ENCODE assay signal across 8 cellular contexts in the genomic region with DNA sequence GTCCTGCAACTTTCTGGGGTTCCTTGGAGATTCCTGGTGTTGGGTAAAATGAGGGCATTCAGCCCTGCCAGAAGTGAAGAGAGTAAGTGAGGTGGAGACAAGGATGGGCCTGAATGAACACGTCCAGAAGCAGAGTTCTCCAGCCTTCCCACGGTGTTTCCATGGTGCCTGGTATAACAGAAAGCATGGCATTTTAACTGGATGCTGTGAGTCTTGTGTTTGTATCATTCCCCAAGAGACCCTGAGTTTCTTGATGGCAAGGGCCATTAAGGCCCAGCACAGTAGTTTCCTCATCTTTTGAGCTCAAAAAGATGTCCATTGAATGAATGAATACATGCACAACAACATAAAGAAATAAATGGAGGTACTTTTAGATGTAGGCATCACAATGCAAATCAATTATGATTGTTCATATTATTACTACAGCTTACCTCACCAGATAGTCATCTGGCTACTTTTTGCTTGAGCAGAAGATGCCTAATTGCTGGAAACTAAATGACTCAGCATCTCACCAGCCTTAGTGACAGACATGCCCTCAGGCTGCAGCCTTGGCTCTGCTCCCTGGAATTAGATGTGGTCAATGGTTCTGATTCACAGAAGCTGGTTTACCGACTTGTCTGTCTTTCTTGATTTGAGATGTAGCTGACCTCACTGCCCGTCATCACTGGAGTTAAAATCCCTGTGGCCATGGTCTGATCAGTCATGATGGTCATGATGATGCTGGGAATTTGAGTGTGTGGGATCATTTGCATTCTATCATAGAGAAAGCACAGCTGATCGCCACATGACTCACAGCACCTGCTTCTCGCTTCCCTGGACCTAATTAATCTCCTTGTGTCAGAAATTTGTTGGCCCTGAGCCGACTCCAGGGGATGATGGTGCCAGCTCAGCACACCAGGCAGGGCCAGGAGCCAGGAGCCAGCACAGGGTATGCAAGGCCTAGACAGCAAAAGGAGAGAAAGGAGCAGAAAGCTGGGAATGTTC.
DNase-seq lines count a peak whose midpoint lies in the region; ATAC-seq and TF ChIP-seq lines count a peak whose summit lies in the region.
"Had no signal": no experiment of that assay in that cellular context is flagged by ENCODE, and none has a peak within 500 bp of the region (broad histone marks: within the 10 kb centered on the region; RNA-seq: fewer than 3 reads in every experiment).

No MANE protein-coding gene starts in this region.

- ATAC-seq in GM18517 (IDR thresholded peaks at IDR 0.05; ENCODE audit: unreplicated experiment) (peak; percentile 88), aorta (ENCODE audit: low FRiP score) (no peak)

- H3K4me1 Mint-ChIP-seq in HFFc6 (ENCODE audit: low read depth) (peaks cover 43% of the 10 kb centered on the region), neural progenitor cell (peaks cover 25% of the 10 kb centered on the region)
- H3K4me1 Mint-ChIP-seq: memory B cell had no signal

- H3K27ac ChIP-seq in neural progenitor cell, result no peak overlapping the region
- H3K27ac ChIP-seq in aorta (ENCODE audit: low read depth in 1 of 2, low read length in 2 of 2), result no peak overlapping the region

- H3K4me1 ChIP-seq in neural progenitor cell, result peaks cover 21% of the 10 kb centered on the region
- H3K4me1 ChIP-seq in aorta (ENCODE audit: control insufficient read depth in 1 of 2, insufficient read depth in 2 of 2, low read length in 2 of 2), result peaks cover 0 to 7% of the 10 kb centered on the region in 2 donors

- peak overlapping the region; percentile 82 for H3K27ac Mint-ChIP-seq in HFFc6
- no peak overlapping the region for H3K27ac Mint-ChIP-seq in neural progenitor cell
- H3K27ac Mint-ChIP-seq: memory B cell had no signal

- no peaks in the 10 kb centered on the region for H3K36me3 ChIP-seq in neural progenitor cell
- no peaks in the 10 kb centered on the region for H3K36me3 ChIP-seq in aorta (ENCODE audit: control insufficient read depth in 1 of 2, insufficient read depth in 2 of 2, low read length in 1 of 2)

- peaks cover 9% of the 10 kb centered on the region for H3K9me3 Mint-ChIP-seq in HFFc6
- H3K9me3 Mint-ChIP-seq in neural progenitor cell, result peaks cover 9% of the 10 kb centered on the region

- no peak overlapping the region for H3K4me3 ChIP-seq in fibroblast of mammary gland (ENCODE audit: control insufficient read depth, low read depth, low read length)
- H3K4me3 ChIP-seq in neural progenitor cell, result no peak overlapping the region
- no peak overlapping the region for H3K4me3 ChIP-seq in aorta (ENCODE audit: low read length in 2 of 2)

- H3F3A ChIP-seq in neural progenitor cell (ENCODE audit: low read depth), result no peaks in the 10 kb centered on the region

- H3K27me3 Mint-ChIP-seq in HFFc6 (ENCODE audit: insufficient read depth), result no peaks in the 10 kb centered on the region; the same call in none of the 2 replicates
- H3K27me3 Mint-ChIP-seq in neural progenitor cell (ENCODE audit: insufficient read depth, low read depth), result no peaks in the 10 kb centered on the region
- H3K27me3 Mint-ChIP-seq: memory B cell had no signal

- H3K4me3 Mint-ChIP-seq in HFFc6 (no peak overlapping the region), neural progenitor cell (no peak overlapping the region)
- H3K4me3 Mint-ChIP-seq: memory B cell had no signal

- H3K9ac ChIP-seq in neural progenitor cell, result no peak overlapping the region

- H4K20me1 ChIP-seq in neural progenitor cell (ENCODE audit: low read depth), result no peaks in the 10 kb centered on the region

- intact Hi-C loops in aorta (cut with DNase I), result loop anchor here in 1 of 2 donors (5.0 to 10.0 kb wide), 2 partner anchors 334 to 486 kb away; no protein-coding TSS in a partner anchor

- 44 to 49% methylated on average over 7 of the region's 7 CpGs for WGBS in aorta, 2 donors

- H3K9me3 ChIP-seq in neural progenitor cell (ENCODE audit: low read depth) (no peaks in the 10 kb centered on the region), aorta (ENCODE audit: control insufficient read depth, low read length) (no peaks in the 10 kb centered on the region)

- H3K27me3 ChIP-seq in neural progenitor cell, result no peaks in the 10 kb centered on the region
- H3K27me3 ChIP-seq in aorta (ENCODE audit: control insufficient read depth in 1 of 2, insufficient read depth in 2 of 2, low read length in 1 of 2), result no peaks in the 10 kb centered on the region

- H3K36me3 Mint-ChIP-seq in HFFc6 (ENCODE audit: low read depth) (peaks cover 21% of the 10 kb centered on the region), neural progenitor cell (no peaks in the 10 kb centered on the region)
- H3K36me3 Mint-ChIP-seq: memory B cell had no signal

- H3K79me2 ChIP-seq in neural progenitor cell (ENCODE audit: low read depth), result no peaks in the 10 kb centered on the region

- TF ChIP-seq CTCF in HFFc6 (IDR thresholded peaks at IDR 0.05), result no peak
- no peak for TF ChIP-seq CTCF in fibroblast of mammary gland (conservative IDR thresholded peaks at IDR 0.05; ENCODE audit: control insufficient read depth, insufficient read depth, low read depth, low read length)
- no peak for TF ChIP-seq CTCF in neural progenitor cell (IDR thresholded peaks at IDR 0.05)

- peak; percentile 100 for DNase-seq in HFFc6
- peak; percentile 70 for DNase-seq in NCI-H2171 treated with DMSO at 0.1 percent for 48 hours (lab: John Stamatoyannopoulos, UW)
- peak; percentile 100 for DNase-seq in fibroblast of mammary gland (ENCODE audit: low read depth)
- DNase-seq in hippocampal formation (lab: John Stamatoyannopoulos, UW), result no peak
- DNase-seq in neural progenitor cell (ENCODE audit: low spot score), result no peak
- no peak for DNase-seq in aorta

- H3K4me2 ChIP-seq in neural progenitor cell, result no peak overlapping the region

- H2AFZ ChIP-seq in neural progenitor cell (replicated peaks), result no peak overlapping the region

Comparison
In these comparisons a context has a peak if more than half of its experiments do, and no peak if none do; other contexts are left out.
1. DNase-seq: peak in HFFc6 (single experiment), NCI-H2171 treated with DMSO at 0.1 percent for 48 hours (single experiment) and fibroblast of mammary gland (single experiment); none in hippocampal formation (0 of 2), neural progenitor cell (single experiment) and aorta (0 of 2).